Comparison of ENCODE assay signal across 9 cellular contexts in the genomic region with DNA sequence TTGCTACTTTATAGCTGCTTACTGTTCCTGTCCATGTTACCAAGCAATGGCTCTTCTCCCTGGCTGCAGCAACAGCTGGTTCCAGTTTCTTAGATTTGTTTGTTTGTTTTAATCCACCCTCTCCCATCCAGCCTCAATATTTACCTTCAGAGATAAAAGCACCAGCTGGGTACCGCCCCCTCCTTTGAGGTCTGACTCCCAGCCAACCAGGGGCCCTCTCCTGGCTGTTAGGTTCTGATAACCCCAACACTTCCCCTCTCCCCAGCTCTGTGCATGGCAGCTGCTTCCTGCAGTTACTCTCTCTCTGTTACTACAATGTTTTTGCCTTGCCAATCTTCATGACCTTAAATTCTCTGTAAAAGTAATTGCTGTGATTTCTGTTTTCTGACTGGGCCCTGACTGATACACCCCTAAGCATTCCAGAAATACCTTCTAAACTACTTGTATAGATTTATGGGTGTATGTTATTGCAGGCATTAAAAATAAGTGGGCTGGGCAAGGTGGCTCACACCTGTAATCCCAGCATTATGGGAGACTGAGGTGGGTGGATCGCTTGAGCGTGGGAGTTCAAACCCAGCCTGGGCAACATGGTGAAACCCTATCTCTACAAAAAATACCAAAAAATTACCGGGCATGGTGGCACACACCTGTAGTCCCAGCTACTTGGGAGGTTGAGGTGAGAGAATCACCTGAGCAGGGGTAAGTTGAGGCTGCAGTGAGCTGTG. TPM values are rescaled to one million over a fixed set of nuclear protein-coding genes. Genes with fewer than 3 reads are reported as not detected.
A peak's percentile ranks its signal among the peaks of the same experiment; 100 is the strongest.
DNase-seq lines count a peak whose midpoint lies in the region; ATAC-seq and TF ChIP-seq lines count a peak whose summit lies in the region.
"Had no signal": no experiment of that assay in that cellular context is flagged by ENCODE, and none has a peak within 500 bp of the region (broad histone marks: within the 10 kb centered on the region; RNA-seq: fewer than 3 reads in every experiment).

No MANE protein-coding gene starts in this region.

- no peaks in the 10 kb centered on the region for H3K36me3 ChIP-seq in mucosa of rectum (ENCODE audit: control insufficient read depth in 2 of 2, insufficient read depth in 2 of 2, low read length in 2 of 2)
- no peaks in the 10 kb centered on the region for H3K36me3 ChIP-seq in adrenal gland (replicated peaks in 1 of 2)
- H3K36me3 ChIP-seq: ovary had no signal

- no peak overlapping the region for H3K9ac ChIP-seq in mucosa of rectum (ENCODE audit: low read depth in 1 of 2, low read length in 2 of 2)

- DNase-seq in DMS79 treated with DMSO at 0.1 percent for 48 hours (lab: John Stamatoyannopoulos, UW) (peak; percentile 28), DMS79 (lab: John Stamatoyannopoulos, UW) (no peak), NCI-H510A treated with DMSO at 0.1 percent for 48 hours (lab: John Stamatoyannopoulos, UW) (peak; percentile 96), adrenal gland (no peak), coronary artery (ENCODE audit: low spot score) (no peak)
- DNase-seq in activated effector memory CD4-positive, alpha-beta T cell treated with anti-CD3 and anti-CD28 coated beads, Interleukin-2, amount 50 U/mL, for 16 hours, result peak; percentile 76

- ATAC-seq in HG03354 (IDR thresholded peaks at IDR 0.05; ENCODE audit: poor library complexity, severe bottlenecking, unreplicated experiment), result peak; percentile 29

- H3K4me1 ChIP-seq in mucosa of rectum (ENCODE audit: control insufficient read depth in 2 of 2, insufficient read depth in 2 of 2, low read length in 2 of 2) (peaks cover 18 to 20% of the 10 kb centered on the region in 2 donors), adrenal gland (replicated peaks in 1 of 2) (peaks cover 6 to 18% of the 10 kb centered on the region in 2 donors)

- no peak for TF ChIP-seq CTCF in adrenal gland (IDR thresholded peaks at IDR 0.05)
- no peak for TF ChIP-seq CTCF in coronary artery (IDR thresholded peaks at IDR 0.05)

- WGBS in adrenal gland, 4 donors, result 78 to 85% (median 80%) methylated on average over 4 of the region's 4 CpGs

- no peaks in the 10 kb centered on the region for H3K27me3 ChIP-seq in mucosa of rectum (ENCODE audit: control insufficient read depth in 2 of 2, insufficient read depth in 2 of 2, low read length in 2 of 2)
- H3K27me3 ChIP-seq in adrenal gland, result no peaks in the 10 kb centered on the region
- H3K27me3 ChIP-seq: ovary had no signal

- H3K27ac ChIP-seq in mucosa of rectum (ENCODE audit: low read depth in 2 of 2, low read length in 2 of 2) (peak overlapping the region; percentile 15 to 38), adrenal gland (no peak overlapping the region), coronary artery (no peak overlapping the region)
- H3K27ac ChIP-seq: ovary had no signal

- TF ChIP-seq POLR2A in adrenal gland (IDR thresholded peaks at IDR 0.05), result no peak

- H3K9me3 ChIP-seq in mucosa of rectum (ENCODE audit: control insufficient read depth in 2 of 2, low read length in 2 of 2) (no peaks in the 10 kb centered on the region), adrenal gland (replicated peaks in 1 of 3) (no peaks in the 10 kb centered on the region)
- H3K9me3 ChIP-seq: ovary had no signal

- H3K4me3 ChIP-seq in mucosa of rectum (ENCODE audit: low read length in 2 of 2) (peak overlapping the region in 1 of 2 donors; percentile 26), adrenal gland (no peak overlapping the region), coronary artery (no peak overlapping the region)
- H3K4me3 ChIP-seq: ovary had no signal

- intact Hi-C loops in adrenal gland (cut with DNase I), result loop anchor here in 1 of 2 donors (5.0 kb wide), 1 partner anchor 196 kb away; no protein-coding TSS in a partner anchor

RNA-seq across cellular contexts. Expression of a gene that starts 2.6 kb away (rescaled TPM):
- total RNA-seq in adrenal gland, result 10 to 100 TPM in 1 of 8 donors, 1 to 10 TPM in 6, under 1 TPM in 1; 0.79 to 56.4 (median 3.9) TPM
- 1 to 10 TPM in 2 of 3 donors, under 1 TPM in 1; 0.77 to 1.3 (median 1.2) TPM for polyA plus RNA-seq in adrenal gland

Comparison
In these comparisons a context has a peak if more than half of its experiments do, and no peak if none do; other contexts are left out.
1. DNase-seq: peak in DMS79 treated with DMSO at 0.1 percent for 48 hours (single experiment), NCI-H510A treated with DMSO at 0.1 percent for 48 hours (single experiment) and activated effector memory CD4-positive, alpha-beta T cell treated with anti-CD3 and anti-CD28 coated beads, Interleukin-2, amount 50 U/mL, for 16 hours (single experiment); none in DMS79 (single experiment), adrenal gland (0 of 7) and coronary artery (single experiment).
2. H3K27ac ChIP-seq: peak in mucosa of rectum (2 of 2); none in adrenal gland (0 of 5) and coronary artery (0 of 2).